Comparison of ENCODE assay signal across 8 cellular contexts in genomic region chr17:75515523-75516254, GRCh38. TPM values are rescaled to one million over a fixed set of nuclear protein-coding genes. Genes with fewer than 3 reads are reported as not detected.
A peak's percentile ranks its signal among the peaks of the same experiment; 100 is the strongest.
DNase-seq lines count a peak whose midpoint lies in the region; ATAC-seq, FAIRE-seq and TF ChIP-seq lines count a peak whose summit lies in the region.

A gene with protein sequence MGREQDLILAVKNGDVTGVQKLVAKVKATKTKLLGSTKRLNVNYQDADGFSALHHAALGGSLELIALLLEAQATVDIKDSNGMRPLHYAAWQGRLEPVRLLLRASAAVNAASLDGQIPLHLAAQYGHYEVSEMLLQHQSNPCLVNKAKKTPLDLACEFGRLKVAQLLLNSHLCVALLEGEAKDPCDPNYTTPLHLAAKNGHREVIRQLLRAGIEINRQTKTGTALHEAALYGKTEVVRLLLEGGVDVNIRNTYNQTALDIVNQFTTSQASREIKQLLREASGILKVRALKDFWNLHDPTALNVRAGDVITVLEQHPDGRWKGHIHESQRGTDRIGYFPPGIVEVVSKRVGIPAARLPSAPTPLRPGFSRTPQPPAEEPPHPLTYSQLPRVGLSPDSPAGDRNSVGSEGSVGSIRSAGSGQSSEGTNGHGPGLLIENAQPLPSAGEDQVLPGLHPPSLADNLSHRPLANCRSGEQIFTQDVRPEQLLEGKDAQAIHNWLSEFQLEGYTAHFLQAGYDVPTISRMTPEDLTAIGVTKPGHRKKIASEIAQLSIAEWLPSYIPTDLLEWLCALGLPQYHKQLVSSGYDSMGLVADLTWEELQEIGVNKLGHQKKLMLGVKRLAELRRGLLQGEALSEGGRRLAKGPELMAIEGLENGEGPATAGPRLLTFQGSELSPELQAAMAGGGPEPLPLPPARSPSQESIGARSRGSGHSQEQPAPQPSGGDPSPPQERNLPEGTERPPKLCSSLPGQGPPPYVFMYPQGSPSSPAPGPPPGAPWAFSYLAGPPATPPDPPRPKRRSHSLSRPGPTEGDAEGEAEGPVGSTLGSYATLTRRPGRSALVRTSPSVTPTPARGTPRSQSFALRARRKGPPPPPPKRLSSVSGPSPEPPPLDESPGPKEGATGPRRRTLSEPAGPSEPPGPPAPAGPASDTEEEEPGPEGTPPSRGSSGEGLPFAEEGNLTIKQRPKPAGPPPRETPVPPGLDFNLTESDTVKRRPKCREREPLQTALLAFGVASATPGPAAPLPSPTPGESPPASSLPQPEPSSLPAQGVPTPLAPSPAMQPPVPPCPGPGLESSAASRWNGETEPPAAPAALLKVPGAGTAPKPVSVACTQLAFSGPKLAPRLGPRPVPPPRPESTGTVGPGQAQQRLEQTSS (N-terminal part only) (minus strand): TSS chr17:75515537. CDS start chr17:75513804, 1,733 bp downstream.

- peaks cover 7% of the 10 kb centered on the region for H3K9me1 ChIP-seq in keratinocyte (ENCODE audit: control insufficient read depth, extremely low read depth, insufficient read depth, low read length)

- CTCF ChIA-PET in A549 (lab: Yijun Ruan, JAX): interaction anchor here (0.6 to 7.1 kb wide), 46 partner anchors 9 to 249 kb away, joined by 3 to 55 read pairs (median 5); partner anchors contain the start of genes GALK1, LLGL2, MIF4GD and SMIM5

- no peak for TF ChIP-seq EP300 in A549 (IDR thresholded peaks at IDR 0.05)

- peak within 1 kb of the TSS; percentile 76 for H3K9ac ChIP-seq in keratinocyte (ENCODE audit: control insufficient read depth, extremely low read depth, insufficient read depth, low read length)

- FAIRE-seq in A549 (lab: Jason Lieb, UNC) (no peak), keratinocyte (lab: Jason Lieb, UNC) (no peak)

- H3K4me3 Mint-ChIP-seq in central memory CD8-positive, alpha-beta T cell: peak within 1 kb of the TSS; percentile 80

- DNase-seq in A549 (ENCODE audit: low read depth in 1 of 2, low spot score in 1 of 2) (peak; percentile 94 to 99), NCI-H2227 (lab: John Stamatoyannopoulos, UW; ENCODE audit: unreplicated experiment) (peak; percentile 95), keratinocyte (ENCODE audit: low read depth, low spot score) (no peak)
- DNase-seq in central memory CD8-positive, alpha-beta T cell (ENCODE audit: low spot score in 2 of 2): peak; percentile 60 to 62
- DNase-seq in stimulated activated CD4-positive, alpha-beta T cell treated with anti-CD3 and anti-CD28 coated beads, Interleukin-12 subunit alpha, Interleukin-12 subunit beta, amount 100 ng/mL, for 24 hours (ENCODE audit: low read depth in 2 of 2): peak; percentile 79 to 89

- H3K4me1 ChIP-seq in A549: peaks cover 38% of the 10 kb centered on the region
- peaks cover 22% of the 10 kb centered on the region for H3K4me1 ChIP-seq in keratinocyte (ENCODE audit: control insufficient read depth, extremely low read depth, insufficient read depth, low read length)

- H2AFZ ChIP-seq in keratinocyte (ENCODE audit: control insufficient read depth, low read length): peak within 1 kb of the TSS; percentile 98

- H3K27me3 ChIP-seq in keratinocyte (ENCODE audit: control insufficient read depth, extremely low read depth, insufficient read depth, low read length): no peaks in the 10 kb centered on the region

- H3K36me3 ChIP-seq in keratinocyte (ENCODE audit: control insufficient read depth in 2 of 2, extremely low read depth in 1 of 2, insufficient read depth in 2 of 2, low read length in 2 of 2): peaks cover 7 to 21% of the 10 kb centered on the region in 2 experiments

- POLR2A ChIA-PET in A549 (lab: Yijun Ruan, JAX): interaction anchor here (1.0 to 1.7 kb wide), 7 partner anchors 9 to 264 kb away, joined by 3 to 19 read pairs (median 5); partner anchors contain the start of genes GRB2, LLGL2, SLC25A19 and TMEM94

- peak; percentile 100 for TF ChIP-seq CTCF in A549 (IDR thresholded peaks at IDR 0.05)
- TF ChIP-seq CTCF in keratinocyte (optimal IDR thresholded peaks at IDR 0.05 in 1 of 3, IDR thresholded peaks at IDR 0.05 in 1 of 3, conservative IDR thresholded peaks at IDR 0.05 in 1 of 3; ENCODE audit: extremely low read depth in 1 of 3, insufficient read depth in 2 of 3, low read length in 3 of 3): peak; percentile 82 to 99 (median 96)

- H3K27ac ChIP-seq in A549 (peak within 1 kb of the TSS; percentile 91 to 98), keratinocyte (ENCODE audit: control insufficient read depth, insufficient read depth, low read length) (peak within 1 kb of the TSS; percentile 29)

- H3K9me3 Mint-ChIP-seq in central memory CD8-positive, alpha-beta T cell: no peaks in the 10 kb centered on the region

- H3K4me1 Mint-ChIP-seq in central memory CD8-positive, alpha-beta T cell: peaks cover 19% of the 10 kb centered on the region

- H3K27ac Mint-ChIP-seq in central memory CD8-positive, alpha-beta T cell (ENCODE audit: low read depth): no peak within 1 kb of the TSS

- peak within 1 kb of the TSS; percentile 98 for H3K4me2 ChIP-seq in A549
- peak within 1 kb of the TSS; percentile 96 for H3K4me2 ChIP-seq in keratinocyte (ENCODE audit: control insufficient read depth, extremely low read depth, insufficient read depth, low read depth, low read length)

- H3K27me3 Mint-ChIP-seq in central memory CD8-positive, alpha-beta T cell: no peaks in the 10 kb centered on the region

- peaks cover 11% of the 10 kb centered on the region for H4K20me1 ChIP-seq in keratinocyte (ENCODE audit: control insufficient read depth, extremely low read depth, insufficient read depth, low read length)

- ATAC-seq in A549 (peak; percentile 69 to 85), GM18861 (IDR thresholded peaks at IDR 0.05; ENCODE audit: unreplicated experiment) (peak; percentile 26), HG03139 (IDR thresholded peaks at IDR 0.05; ENCODE audit: unreplicated experiment) (peak; percentile 44)
- ATAC-seq in activated CD4-positive, CD25-positive, alpha-beta regulatory T cell treated with anti-CD3 and anti-CD28 coated beads, Interleukin-2, amount 50 U/mL, for 24 hours: peak; percentile 41 to 55
- ATAC-seq in central memory CD8-positive, alpha-beta T cell (replicated peaks; ENCODE audit: extremely low read depth, poor library complexity, severe bottlenecking): peak; percentile 47

- WGBS in A549 (ENCODE audit: missing lambda C conversion rate): under 1% methylated on average over 23 of the region's 75 CpGs

- H3K79me2 ChIP-seq in keratinocyte (ENCODE audit: control insufficient read depth, insufficient read depth, low read length): peaks cover 23% of the 10 kb centered on the region

- H3K9me3 ChIP-seq in A549 (no peaks in the 10 kb centered on the region), keratinocyte (ENCODE audit: control insufficient read depth, low read depth, low read length) (no peaks in the 10 kb centered on the region)

- peaks cover 18% of the 10 kb centered on the region for H3K36me3 Mint-ChIP-seq in central memory CD8-positive, alpha-beta T cell (ENCODE audit: insufficient read depth)

- TF ChIP-seq POLR2A in A549 (IDR thresholded peaks at IDR 0.05; ENCODE audit: low read length): no peak; the same call in 1 of the 2 replicates

- H3K4me3 ChIP-seq in A549 (peak within 1 kb of the TSS; percentile 89), keratinocyte (ENCODE audit: control insufficient read depth in 2 of 3, extremely low read depth in 1 of 3, insufficient read depth in 2 of 3, low read depth in 1 of 3, low read length in 3 of 3) (peak within 1 kb of the TSS; percentile 63 to 85 (median 81))

- TF ChIP-seq RAD21 in A549 (conservative IDR thresholded peaks at IDR 0.05 in 1 of 2, IDR thresholded peaks at IDR 0.05 in 1 of 2): peak; percentile 81 to 95

- dilution Hi-C loops in keratinocyte (cut with MboI; ENCODE audit: extremely low pct_ligation_motif_present, low sequenced_read_pairs): no loop called here

TF ChIP-seq in A549, 52 proteins besides CTCF, POLR2A, EP300 and RAD21 (continues in another document):
- TF ChIP-seq E2F6 (IDR thresholded peaks at IDR 0.05; ENCODE audit: borderline replicate concordance, low read depth) (peak; percentile 77; the same call in 1 of the 2 replicates), HDAC2 (IDR thresholded peaks at IDR 0.05) (peak; percentile 96), SREBF2 (IDR thresholded peaks at IDR 0.05) (no peak), CEBPB (IDR thresholded peaks at IDR 0.05) (no peak), ESRRA (IDR thresholded peaks at IDR 0.05; ENCODE audit: borderline replicate concordance, low read length) (no peak), HOXB13 (CRISPR knock-in tag; IDR thresholded peaks at IDR 0.05; ENCODE audit: low read depth) (peak; percentile 91), FOSL2 (IDR thresholded peaks at IDR 0.05) (no peak), FOSL2 (CRISPR knock-in tag; IDR thresholded peaks at IDR 0.05) (peak; percentile 53), EHMT2 (IDR thresholded peaks at IDR 0.05; ENCODE audit: low read depth) (peak; percentile 96), BHLHE40 (IDR thresholded peaks at IDR 0.05; ENCODE audit: low read depth, low read length) (peak; percentile 57), HOXB5 (CRISPR knock-in tag; IDR thresholded peaks at IDR 0.05) (peak; percentile 93), FOXS1 (CRISPR knock-in tag; IDR thresholded peaks at IDR 0.05) (peak; percentile 89), HEYL (CRISPR knock-in tag; IDR thresholded peaks at IDR 0.05) (no peak), MYC (IDR thresholded peaks at IDR 0.05; ENCODE audit: borderline replicate concordance, low read length) (peak; percentile 69; the same call in 1 of the 2 replicates)

RNA-seq across cellular contexts. Expression of the gene that starts here (rescaled TPM):
- 3.6 and 4.6 TPM in 2 replicates for polyA plus RNA-seq in A549 (2011; rRNA removed)
- 6.7 and 8.7 TPM in 2 replicates for polyA plus RNA-seq in A549 (2012; cell fraction: cytosol; rRNA removed)
- polyA plus RNA-seq in A549 (2012; cell fraction: nucleus; rRNA removed): 17.8 and 29.6 TPM in 2 replicates
- polyA plus RNA-seq in A549 (2017; fragmentation: RNase III; extraction: RNeasy Plus Mini Kit Qiagen cat#74134 plus additional on column Dnase treatment): 9.9 to 11.2 TPM (median 10.7 TPM) in 3 replicates
- polyA minus RNA-seq in A549 (2011; rRNA and poly(A)+ RNA removed): 8.2 and 9.4 TPM in 2 replicates
- polyA plus RNA-seq in keratinocyte: 3.7 to 6.1 TPM (median 6.0 TPM) in 3 replicates
- polyA plus RNA-seq in keratinocyte (2011; ENCODE audit: low read depth): 2.5 TPM
- polyA plus RNA-seq in keratinocyte (2011; cell fraction: cytosol; rRNA removed): 3.3 and 6.2 TPM in 2 replicates
- polyA plus RNA-seq in keratinocyte (2011; cell fraction: nucleus; rRNA removed): 13.5 and 15.8 TPM in 2 replicates
- 4.7 and 8.2 TPM in 2 replicates for polyA plus RNA-seq in keratinocyte (2012; ENCODE audit: low replicate concordance)
- 6.5 to 17.7 TPM (median 7.3 TPM) in 3 replicates for polyA minus RNA-seq in keratinocyte
- polyA minus RNA-seq in keratinocyte (2011; cell fraction: cytosol; rRNA and poly(A)+ RNA removed): 13.4 TPM
- polyA minus RNA-seq in keratinocyte (2011; cell fraction: nucleus; rRNA and poly(A)+ RNA removed): 12.1 TPM in 2 replicates

Comparison
In these comparisons a context has a peak if more than half of its experiments do, and no peak if none do; other contexts are left out.
1. ATAC-seq: peak in every context shown above with its lines; median percentile 77 in A549; 48 in activated CD4-positive, CD25-positive, alpha-beta regulatory T cell treated with anti-CD3 and anti-CD28 coated beads, Interleukin-2, amount 50 U/mL, for 24 hours; 47 in central memory CD8-positive, alpha-beta T cell; 44 in HG03139; 26 in GM18861.